ENCODE assay signal across 1 cellular context in genomic region chr5:37533851-37534250, GRCh38.
TF ChIP-seq lines count a peak whose summit lies in the region.

No MANE protein-coding gene starts in this region.

TF ChIP-seq in SK-N-SH, 30 proteins besides CTCF, POLR2A, EP300 and RAD21 (continued from another document):
- no peak for TF ChIP-seq USF2 (IDR thresholded peaks at IDR 0.05; ENCODE audit: borderline replicate concordance, low read depth, low read length)
- no peak for TF ChIP-seq NFIC (IDR thresholded peaks at IDR 0.05; ENCODE audit: borderline replicate concordance)
- TF ChIP-seq, protein P1, sequence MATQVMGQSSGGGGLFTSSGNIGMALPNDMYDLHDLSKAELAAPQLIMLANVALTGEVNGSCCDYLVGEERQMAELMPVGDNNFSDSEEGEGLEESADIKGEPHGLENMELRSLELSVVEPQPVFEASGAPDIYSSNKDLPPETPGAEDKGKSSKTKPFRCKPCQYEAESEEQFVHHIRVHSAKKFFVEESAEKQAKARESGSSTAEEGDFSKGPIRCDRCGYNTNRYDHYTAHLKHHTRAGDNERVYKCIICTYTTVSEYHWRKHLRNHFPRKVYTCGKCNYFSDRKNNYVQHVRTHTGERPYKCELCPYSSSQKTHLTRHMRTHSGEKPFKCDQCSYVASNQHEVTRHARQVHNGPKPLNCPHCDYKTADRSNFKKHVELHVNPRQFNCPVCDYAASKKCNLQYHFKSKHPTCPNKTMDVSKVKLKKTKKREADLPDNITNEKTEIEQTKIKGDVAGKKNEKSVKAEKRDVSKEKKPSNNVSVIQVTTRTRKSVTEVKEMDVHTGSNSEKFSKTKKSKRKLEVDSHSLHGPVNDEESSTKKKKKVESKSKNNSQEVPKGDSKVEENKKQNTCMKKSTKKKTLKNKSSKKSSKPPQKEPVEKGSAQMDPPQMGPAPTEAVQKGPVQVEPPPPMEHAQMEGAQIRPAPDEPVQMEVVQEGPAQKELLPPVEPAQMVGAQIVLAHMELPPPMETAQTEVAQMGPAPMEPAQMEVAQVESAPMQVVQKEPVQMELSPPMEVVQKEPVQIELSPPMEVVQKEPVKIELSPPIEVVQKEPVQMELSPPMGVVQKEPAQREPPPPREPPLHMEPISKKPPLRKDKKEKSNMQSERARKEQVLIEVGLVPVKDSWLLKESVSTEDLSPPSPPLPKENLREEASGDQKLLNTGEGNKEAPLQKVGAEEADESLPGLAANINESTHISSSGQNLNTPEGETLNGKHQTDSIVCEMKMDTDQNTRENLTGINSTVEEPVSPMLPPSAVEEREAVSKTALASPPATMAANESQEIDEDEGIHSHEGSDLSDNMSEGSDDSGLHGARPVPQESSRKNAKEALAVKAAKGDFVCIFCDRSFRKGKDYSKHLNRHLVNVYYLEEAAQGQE (IDR thresholded peaks at IDR 0.05; ENCODE audit: low read depth, low read length) = no peak
- TF ChIP-seq TEAD4 (IDR thresholded peaks at IDR 0.05; ENCODE audit: borderline replicate concordance, insufficient read depth) = no peak
- TF ChIP-seq FOXJ3 (CRISPR knock-in tag; IDR thresholded peaks at IDR 0.05) = no peak
- TF ChIP-seq GATA2 (CRISPR knock-in tag; IDR thresholded peaks at IDR 0.05) = no peak
- no peak for TF ChIP-seq EZH2phosphoT487 (IDR thresholded peaks at IDR 0.05; ENCODE audit: borderline replicate concordance, low read depth)
- no peak for TF ChIP-seq JUND (IDR thresholded peaks at IDR 0.05)
- TF ChIP-seq POLR2AphosphoS5 (IDR thresholded peaks at IDR 0.05; ENCODE audit: low read depth, low read length) = no peak
- TF ChIP-seq RFX5 (IDR thresholded peaks at IDR 0.05; ENCODE audit: low read length) = no peak
- no peak for TF ChIP-seq MXI1 (IDR thresholded peaks at IDR 0.05; ENCODE audit: low read depth, low read length)
- no peak for TF ChIP-seq YY1 (IDR thresholded peaks at IDR 0.05; ENCODE audit: low read depth)
- TF ChIP-seq, protein P2, sequence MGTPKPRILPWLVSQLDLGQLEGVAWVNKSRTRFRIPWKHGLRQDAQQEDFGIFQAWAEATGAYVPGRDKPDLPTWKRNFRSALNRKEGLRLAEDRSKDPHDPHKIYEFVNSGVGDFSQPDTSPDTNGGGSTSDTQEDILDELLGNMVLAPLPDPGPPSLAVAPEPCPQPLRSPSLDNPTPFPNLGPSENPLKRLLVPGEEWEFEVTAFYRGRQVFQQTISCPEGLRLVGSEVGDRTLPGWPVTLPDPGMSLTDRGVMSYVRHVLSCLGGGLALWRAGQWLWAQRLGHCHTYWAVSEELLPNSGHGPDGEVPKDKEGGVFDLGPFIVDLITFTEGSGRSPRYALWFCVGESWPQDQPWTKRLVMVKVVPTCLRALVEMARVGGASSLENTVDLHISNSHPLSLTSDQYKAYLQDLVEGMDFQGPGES (IDR thresholded peaks at IDR 0.05; ENCODE audit: low read depth, low read length) = no peak
- no peak for TF ChIP-seq FOSL2 (IDR thresholded peaks at IDR 0.05; ENCODE audit: borderline replicate concordance, low read depth)
- TF ChIP-seq, protein P3, sequence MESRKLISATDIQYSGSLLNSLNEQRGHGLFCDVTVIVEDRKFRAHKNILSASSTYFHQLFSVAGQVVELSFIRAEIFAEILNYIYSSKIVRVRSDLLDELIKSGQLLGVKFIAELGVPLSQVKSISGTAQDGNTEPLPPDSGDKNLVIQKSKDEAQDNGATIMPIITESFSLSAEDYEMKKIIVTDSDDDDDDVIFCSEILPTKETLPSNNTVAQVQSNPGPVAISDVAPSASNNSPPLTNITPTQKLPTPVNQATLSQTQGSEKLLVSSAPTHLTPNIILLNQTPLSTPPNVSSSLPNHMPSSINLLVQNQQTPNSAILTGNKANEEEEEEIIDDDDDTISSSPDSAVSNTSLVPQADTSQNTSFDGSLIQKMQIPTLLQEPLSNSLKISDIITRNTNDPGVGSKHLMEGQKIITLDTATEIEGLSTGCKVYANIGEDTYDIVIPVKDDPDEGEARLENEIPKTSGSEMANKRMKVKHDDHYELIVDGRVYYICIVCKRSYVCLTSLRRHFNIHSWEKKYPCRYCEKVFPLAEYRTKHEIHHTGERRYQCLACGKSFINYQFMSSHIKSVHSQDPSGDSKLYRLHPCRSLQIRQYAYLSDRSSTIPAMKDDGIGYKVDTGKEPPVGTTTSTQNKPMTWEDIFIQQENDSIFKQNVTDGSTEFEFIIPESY (IDR thresholded peaks at IDR 0.05; ENCODE audit: borderline replicate concordance, low read depth) = no peak
- no peak for TF ChIP-seq FOXM1 (IDR thresholded peaks at IDR 0.05; ENCODE audit: low read depth)
- TF ChIP-seq GABPA (IDR thresholded peaks at IDR 0.05; ENCODE audit: low read depth) = no peak
- TF ChIP-seq NRF1 (IDR thresholded peaks at IDR 0.05; ENCODE audit: low read depth, low read length) = no peak
